ENCODE assay signal across 8 cellular contexts in genomic region chr15:68209735-68210408, GRCh38. TPM values are rescaled to one million over a fixed set of nuclear protein-coding genes. Genes with fewer than 3 reads are reported as not detected.
DNase-seq lines count a peak whose midpoint lies in the region; ATAC-seq, FAIRE-seq and TF ChIP-seq lines count a peak whose summit lies in the region.

No MANE protein-coding gene starts in this region.

- H3K56ac ChIP-seq in H1 (replicated peaks; ENCODE audit: insufficient read length, low read depth, low read length): no peak overlapping the region

- no peak for FAIRE-seq in H1 (lab: Jason Lieb, UNC)

- H2AK5ac ChIP-seq in H1 (ENCODE audit: low read depth, low read length): peak overlapping the region; percentile 13; the same call in 1 of the 2 replicates

- ATAC-seq in GM21576 (IDR thresholded peaks at IDR 0.05; ENCODE audit: unreplicated experiment): peak; percentile 45

- H3K9ac ChIP-seq in BLaER1 treated with 17β-estradiol and CSF1 and Interleukin-3, amounts not matched to agents 10 nM and 100 nM: peak overlapping the region; percentile 4 to 76 (median 55); a peak in 17 of 22 replicates
- H3K9ac ChIP-seq in SU-DHL-6 (ENCODE audit: low read length) (peak overlapping the region; percentile 53), H1 (replicated peaks in 1 of 4; ENCODE audit: extremely low read depth in 1 of 4, low read depth in 3 of 4, low read length in 3 of 4) (no peak overlapping the region)

- POLR2A ChIA-PET in H1 (lab: Charles Lee; ENCODE audit: partially characterized antibody): interaction anchor here (1.4 to 1.6 kb wide), 2 partner anchors 15 to 18 kb away, joined by 5 read pairs; no protein-coding TSS in a partner anchor

- no peak overlapping the region for H2BK5ac ChIP-seq in H1 (ENCODE audit: low read depth, low read length)

- no peak overlapping the region for H2AFZ ChIP-seq in SU-DHL-6 (ENCODE audit: low read depth, low read length, severe bottlenecking)
- no peak overlapping the region for H2AFZ ChIP-seq in H1 (ENCODE audit: low read length)

- H3K18ac ChIP-seq in H1 (ENCODE audit: extremely low read depth, low read length): no peak overlapping the region

- no peaks in the 10 kb centered on the region for H3K23me2 ChIP-seq in H1 (ENCODE audit: low read depth, low read length)

- WGBS in H1 (ENCODE audit: extremely low coverage in 1 of 2, insufficient coverage in 1 of 2, insufficient read length in 1 of 2, insufficient replicate concordance in 2 of 2, low coverage in 1 of 2, low lambda C conversion rate in 2 of 2, missing lambda C conversion rate in 1 of 2), 2 experiments: 85% methylated on average over 13 of the region's 13 CpGs; no CpG with 5 or more reads in 1 of the 2 experiments

- H3K4me1 ChIP-seq in BLaER1 treated with 17β-estradiol and CSF1 and Interleukin-3, amounts not matched to agents 10 nM and 100 nM: peaks cover 72 to 92% (median 83%) of the 10 kb centered on the region in 10 experiments
- H3K4me1 ChIP-seq in H1 (replicated peaks in 1 of 4; ENCODE audit: control insufficient read depth in 3 of 4, insufficient read depth in 4 of 4, low read length in 3 of 4): peaks cover 2 to 38% (median 19%) of the 10 kb centered on the region in 4 experiments
- H3K4me1 ChIP-seq in BE2C: no peaks in the 10 kb centered on the region

- peak overlapping the region in 4 of 10 experiments; percentile 2 to 37 (median 10); a peak in 5 of 20 replicates for H3K4me3 ChIP-seq in BLaER1 treated with 17β-estradiol and CSF1 and Interleukin-3, amounts not matched to agents 10 nM and 100 nM
- H3K4me3 ChIP-seq in SU-DHL-6 (ENCODE audit: insufficient read depth, low read length, poor library complexity, severe bottlenecking) (peak overlapping the region; percentile 32), H1 (ENCODE audit: extremely low read depth in 1 of 4, insufficient read depth in 2 of 4, low read depth in 3 of 4, low read length in 4 of 4) (no peak overlapping the region), BE2C (ENCODE audit: low read depth, low read length) (no peak overlapping the region)

- no peak overlapping the region for H3K14ac ChIP-seq in H1 (ENCODE audit: insufficient read length)

- H3K79me2 ChIP-seq in SU-DHL-6 (ENCODE audit: insufficient read depth, low read length) (peaks cover 31% of the 10 kb centered on the region), H1 (ENCODE audit: control insufficient read depth in 1 of 2, insufficient read depth in 2 of 2, low read length in 2 of 2) (peaks cover 0 to 28% of the 10 kb centered on the region in 2 experiments; a peak in 2 of 4 replicates)

- H3K9me3 ChIP-seq in BLaER1 treated with 17β-estradiol and CSF1 and Interleukin-3, amounts not matched to agents 10 nM and 100 nM (replicated peaks in 1 of 11): no peaks in the 10 kb centered on the region
- no peaks in the 10 kb centered on the region for H3K9me3 ChIP-seq in SU-DHL-6 (ENCODE audit: insufficient read depth, low read length)
- no peaks in the 10 kb centered on the region for H3K9me3 ChIP-seq in H1 (ENCODE audit: insufficient read depth in 2 of 2, low read depth in 1 of 2, low read length in 1 of 2)
- no peaks in the 10 kb centered on the region for H3K9me3 ChIP-seq in BE2C

- no peak for TF ChIP-seq CTCF in SU-DHL-6 (IDR thresholded peaks at IDR 0.05; ENCODE audit: insufficient read depth, low read length, poor library complexity, severe bottlenecking)
- TF ChIP-seq CTCF in H1 (IDR thresholded peaks at IDR 0.05; ENCODE audit: control extremely low read depth in 1 of 3, insufficient read depth in 1 of 3, low read depth in 1 of 3, low read length in 3 of 3): no peak
- TF ChIP-seq CTCF in BE2C (IDR thresholded peaks at IDR 0.05; ENCODE audit: low read depth, low read length): no peak

- H2BK15ac ChIP-seq in H1 (ENCODE audit: low read length): no peak overlapping the region

- peaks cover 8% of the 10 kb centered on the region for H3F3A ChIP-seq in SU-DHL-6 (ENCODE audit: insufficient read depth)

- H3K27me3 ChIP-seq in BLaER1 treated with 17β-estradiol and CSF1 and Interleukin-3, amounts not matched to agents 10 nM and 100 nM: no peaks in the 10 kb centered on the region
- H3K27me3 ChIP-seq in SU-DHL-6 (ENCODE audit: low read length) (no peaks in the 10 kb centered on the region), H1 (replicated peaks in 1 of 4; ENCODE audit: control insufficient read depth in 3 of 4, extremely low read depth in 1 of 4, insufficient read depth in 3 of 4, low read length in 3 of 4) (no peaks in the 10 kb centered on the region), BE2C (no peaks in the 10 kb centered on the region)

- H3K9me2 ChIP-seq in SU-DHL-6 (replicated peaks; ENCODE audit: insufficient read depth, low read length): no peaks in the 10 kb centered on the region

- peaks cover 10% of the 10 kb centered on the region; the same call in 1 of the 2 replicates for H3K79me1 ChIP-seq in H1 (ENCODE audit: low read depth, low read length)

- H2BK120ac ChIP-seq in H1 (replicated peaks; ENCODE audit: low read depth, low read length): no peak overlapping the region

- H3K27ac ChIP-seq in BLaER1 treated with 17β-estradiol and CSF1 and Interleukin-3, amounts not matched to agents 10 nM and 100 nM: peak overlapping the region; percentile 52 to 91 (median 73); a peak in 19 of 22 replicates
- H3K27ac ChIP-seq in SU-DHL-6 (ENCODE audit: low read depth, low read length): peak overlapping the region; percentile 93
- H3K27ac ChIP-seq in H1 (ENCODE audit: low read depth, low read length): no peak overlapping the region; the same call in 1 of the 2 replicates

- H3K36me3 ChIP-seq in BLaER1 treated with 17β-estradiol and CSF1 and Interleukin-3, amounts not matched to agents 10 nM and 100 nM: peaks cover 0 to 45% (median 14%) of the 10 kb centered on the region in 11 experiments; a peak in 12 of 22 replicates
- no peaks in the 10 kb centered on the region for H3K36me3 ChIP-seq in SU-DHL-6 (ENCODE audit: low read length)
- H3K36me3 ChIP-seq in H1 (ENCODE audit: control insufficient read depth in 2 of 4, insufficient read depth in 4 of 4, low read length in 3 of 4): no peaks in the 10 kb centered on the region; a peak in 1 of 8 replicates
- H3K36me3 ChIP-seq in BE2C: peaks cover 55% of the 10 kb centered on the region

- H2BK12ac ChIP-seq in H1 (ENCODE audit: low read depth, low read length): no peak overlapping the region

- H4K20me1 ChIP-seq in BLaER1 treated with 17β-estradiol and CSF1 and Interleukin-3, amounts not matched to agents 10 nM and 100 nM: peaks cover 0 to 56% (median 35%) of the 10 kb centered on the region in 11 experiments; a peak in 15 of 22 replicates
- no peaks in the 10 kb centered on the region for H4K20me1 ChIP-seq in SU-DHL-6 (ENCODE audit: low read depth, low read length)
- H4K20me1 ChIP-seq in H1 (replicated peaks in 1 of 2; ENCODE audit: control insufficient read depth in 1 of 2, insufficient read depth in 2 of 2, low read length in 2 of 2): peaks cover 10 to 33% of the 10 kb centered on the region in 2 experiments

- no peak for TF ChIP-seq POLR2A in H1 (IDR thresholded peaks at IDR 0.05; ENCODE audit: control extremely low read depth in 1 of 2, low read depth in 2 of 2, low read length in 2 of 2)

- H3K4me2 ChIP-seq in BLaER1 treated with 17β-estradiol and CSF1 and Interleukin-3, amounts not matched to agents 10 nM and 100 nM: peak overlapping the region; percentile 81 to 97 (median 89)
- H3K4me2 ChIP-seq in SU-DHL-6 (ENCODE audit: low read depth, low read length, poor library complexity, severe bottlenecking) (peak overlapping the region; percentile 54), H1 (ENCODE audit: insufficient read depth in 1 of 2, low read depth in 2 of 2, low read length in 2 of 2) (no peak overlapping the region)

- CTCF ChIA-PET in H1 (lab: Charles Lee; ENCODE audit: partially characterized antibody): interaction anchor here (0.6 to 5.7 kb wide), 8 partner anchors 10 to 347 kb away, joined by 3 to 101 read pairs (median 4); no protein-coding TSS in a partner anchor

- peak overlapping the region; percentile 3; the same call in 1 of the 2 replicates for H4K8ac ChIP-seq in H1 (ENCODE audit: extremely low read depth, insufficient read depth, low read length)

- H4K5ac ChIP-seq in H1 (ENCODE audit: insufficient read length, low read depth, low read length): no peak overlapping the region

- TF ChIP-seq RAD21 in H1 (IDR thresholded peaks at IDR 0.05 in 1 of 2, conservative IDR thresholded peaks at IDR 0.05 in 1 of 2; ENCODE audit: low read depth in 2 of 2, low read length in 2 of 2): no peak

- no peak overlapping the region for H3K23ac ChIP-seq in H1 (ENCODE audit: insufficient read length)

- no peak overlapping the region for H2BK20ac ChIP-seq in H1 (ENCODE audit: low read length)

- no peak for TF ChIP-seq EP300 in H1 (IDR thresholded peaks at IDR 0.05; ENCODE audit: borderline replicate concordance in 1 of 2, low read depth in 2 of 2, low read length in 2 of 2)

- H4K91ac ChIP-seq in H1 (replicated peaks; ENCODE audit: insufficient read length, low read length): no peak overlapping the region

- DNase-seq in H1 (ENCODE audit: low read depth in 1 of 2, low spot score in 2 of 2) (no peak), BE2C (no peak), DMS79 (lab: John Stamatoyannopoulos, UW) (no peak), cortex of kidney (lab: John Stamatoyannopoulos, UW) (no peak), activated gamma-delta T cell treated with Interleukin-2 at 50 U/mL for 16 hours (no peak)

- H3K4ac ChIP-seq in H1 (replicated peaks; ENCODE audit: insufficient read length, low read depth, low read length): no peak overlapping the region

RNA-seq across cellular contexts. Expression of gene CALML4, which starts 4.7 kb away (rescaled TPM):
- total RNA-seq in H1 (2021; fragmentation: NEBNext Ultra II Directional; extraction: Animal tissue kit (Norgen Biotek cat#: 25700)): 9.3 and 12.5 TPM in 2 replicates
- polyA plus RNA-seq in H1 (2011; rRNA removed): 3.5 and 3.8 TPM in 2 replicates
- 6.9 TPM for polyA plus RNA-seq in H1 (2011; cell fraction: cytosol; rRNA removed)
- polyA plus RNA-seq in H1 (2011; cell fraction: nucleus; rRNA removed): 9.3 TPM
- 9.9 to 16.6 TPM (median 13.0 TPM) in 4 replicates for polyA plus RNA-seq in H1 (2012, experiment 1 of 2)
- polyA plus RNA-seq in H1 (2012, experiment 2 of 2): 5.2 TPM
- 21.4 TPM for polyA plus RNA-seq in H1 (2013, experiment 1 of 2)
- polyA plus RNA-seq in H1 (2013, experiment 2 of 2): 22.4 TPM
- 4.7 and 5.8 TPM in 2 replicates for polyA minus RNA-seq in H1 (2011; rRNA and poly(A)+ RNA removed)
- polyA minus RNA-seq in H1 (2011; cell fraction: cytosol; rRNA and poly(A)+ RNA removed): 4.7 TPM
- polyA minus RNA-seq in H1 (2011; cell fraction: nucleus; rRNA and poly(A)+ RNA removed): 10.9 TPM
- 4.1 TPM for polyA plus RNA-seq in BE2C (2012; ENCODE audit: insufficient read depth, insufficient read length, low read depth)

RNA-seq across cellular contexts. Expression of gene CLN6, which starts 19.7 kb away (rescaled TPM):
- 60.0 and 62.3 TPM in 2 replicates for total RNA-seq in H1 (2021; fragmentation: NEBNext Ultra II Directional; extraction: Animal tissue kit (Norgen Biotek cat#: 25700))
- 137 and 140 TPM in 2 replicates for polyA plus RNA-seq in H1 (2011; rRNA removed)
- polyA plus RNA-seq in H1 (2011; cell fraction: cytosol; rRNA removed): 83.3 TPM
- polyA plus RNA-seq in H1 (2011; cell fraction: nucleus; rRNA removed): 151 TPM
- polyA plus RNA-seq in H1 (2012, experiment 1 of 2): 40.9 to 66.3 TPM (median 64.6 TPM) in 4 replicates
- 62.3 TPM for polyA plus RNA-seq in H1 (2012, experiment 2 of 2)
- polyA plus RNA-seq in H1 (2013, experiment 1 of 2): 62.0 TPM
- polyA plus RNA-seq in H1 (2013, experiment 2 of 2): 74.5 TPM
- 182 and 205 TPM in 2 replicates for polyA minus RNA-seq in H1 (2011; rRNA and poly(A)+ RNA removed)
- 53.9 TPM for polyA minus RNA-seq in H1 (2011; cell fraction: cytosol; rRNA and poly(A)+ RNA removed)
- 87.0 TPM for polyA minus RNA-seq in H1 (2011; cell fraction: nucleus; rRNA and poly(A)+ RNA removed)
- polyA plus RNA-seq in BE2C (2012; ENCODE audit: insufficient read depth, insufficient read length, low read depth): 68.7 TPM

Comparison
In these comparisons a context has a peak if more than half of its experiments do, and no peak if none do; other contexts are left out.
1. H3K4me2 ChIP-seq: peak in BLaER1 treated with 17β-estradiol and CSF1 and Interleukin-3, amounts not matched to agents 10 nM and 100 nM (11 of 11) and SU-DHL-6 (single experiment); none in H1 (0 of 2).
2. H3K9ac ChIP-seq: peak in BLaER1 treated with 17β-estradiol and CSF1 and Interleukin-3, amounts not matched to agents 10 nM and 100 nM (11 of 11) and SU-DHL-6 (single experiment); none in H1 (0 of 4).